ENCODE assay signal across 8 cellular contexts in the genomic region with DNA sequence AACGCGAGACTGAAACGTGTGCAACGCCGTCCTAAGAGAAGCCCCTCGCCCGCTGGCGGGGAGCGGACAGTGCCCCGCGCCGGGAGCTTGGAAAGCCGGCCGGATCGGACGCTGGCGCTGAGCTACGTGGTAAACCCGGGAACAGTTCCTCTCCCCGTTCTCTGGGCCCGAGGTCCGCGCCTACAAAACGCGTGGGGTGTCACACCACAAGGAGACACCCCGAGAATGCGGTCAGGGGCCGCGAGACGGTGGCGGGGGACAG. TPM values are rescaled to one million over a fixed set of nuclear protein-coding genes. Genes with fewer than 3 reads are reported as not detected.
DNase-seq lines count a peak whose midpoint lies in the region; ATAC-seq, FAIRE-seq and TF ChIP-seq lines count a peak whose summit lies in the region.

No MANE protein-coding gene starts in this region.

- no peaks in the 10 kb centered on the region for H3F3A ChIP-seq in MM.1S (ENCODE audit: insufficient read depth, low read length)

- DNase-seq in MM.1S (no peak), D341Med (ENCODE audit: low spot score) (no peak), H54 (ENCODE audit: insufficient read length, low spot score) (no peak)
- DNase-seq in stimulated activated naive CD4-positive, alpha-beta T cell (lab: John Stamatoyannopoulos, UW): no peak
- no peak for DNase-seq in effector CD4-positive, alpha-beta T cell

- peak overlapping the region; percentile 83 for H3K4me2 ChIP-seq in MM.1S (ENCODE audit: low read depth, low read length)

- H3K4me3 ChIP-seq in MM.1S (ENCODE audit: low read length) (peak overlapping the region; percentile 77), ectodermal cell (ENCODE audit: insufficient read depth, low read depth, low read length) (peak overlapping the region; percentile 99)

- no peak for TF ChIP-seq POLR2A in H54 (IDR thresholded peaks at IDR 0.05; ENCODE audit: low read depth, low read length)

- no peaks in the 10 kb centered on the region for H3K36me3 ChIP-seq in MM.1S (replicated peaks; ENCODE audit: insufficient read depth, low read length)
- no peaks in the 10 kb centered on the region for H3K36me3 ChIP-seq in ectodermal cell (ENCODE audit: control insufficient read depth, insufficient read depth, low read length)

- H3K9me3 ChIP-seq in MM.1S (replicated peaks; ENCODE audit: insufficient read depth, low read length) (no peaks in the 10 kb centered on the region), ectodermal cell (ENCODE audit: control insufficient read depth, low read length) (no peaks in the 10 kb centered on the region)

- H3K27ac Mint-ChIP-seq in nephron: peak overlapping the region; percentile 61 to 96 (median 94)

- H3K9me3 Mint-ChIP-seq in nephron: no peaks in the 10 kb centered on the region

- H3K4me1 Mint-ChIP-seq in nephron: peaks cover 40% of the 10 kb centered on the region

- no peaks in the 10 kb centered on the region for H3K9me2 ChIP-seq in MM.1S (replicated peaks; ENCODE audit: insufficient read depth, low read length)

- peak overlapping the region; percentile 82; the same call in 1 of the 2 replicates for H3K27ac ChIP-seq in MM.1S (ENCODE audit: low read length)
- H3K27ac ChIP-seq in ectodermal cell (ENCODE audit: insufficient read depth, low read depth, low read length, poor library complexity, severe bottlenecking): peak overlapping the region; percentile 98

- H3K27me3 ChIP-seq in MM.1S (replicated peaks; ENCODE audit: insufficient read depth, low read length) (no peaks in the 10 kb centered on the region), ectodermal cell (ENCODE audit: control insufficient read depth, insufficient read depth, low read length, poor library complexity, severe bottlenecking) (no peaks in the 10 kb centered on the region)

- H3K9ac ChIP-seq in MM.1S (ENCODE audit: low read length): peak overlapping the region; percentile 93

- ATAC-seq in GM19452 (IDR thresholded peaks at IDR 0.05; ENCODE audit: unreplicated experiment): peak; percentile 5

- 0% methylated on average over 31 of the region's 31 CpGs for WGBS in ectodermal cell, 2 experiments

- peaks cover 54% of the 10 kb centered on the region for H3K79me2 ChIP-seq in MM.1S (ENCODE audit: low read length)

- H3K4me3 Mint-ChIP-seq in nephron: peak overlapping the region; percentile 89 to 93 (median 91)

- H4K20me1 ChIP-seq in MM.1S (ENCODE audit: insufficient read depth, low read length): peaks cover 49% of the 10 kb centered on the region

- H3K36me3 Mint-ChIP-seq in nephron (ENCODE audit: low read depth): no peaks in the 10 kb centered on the region

- peaks cover 5% of the 10 kb centered on the region for H3K27me3 Mint-ChIP-seq in nephron (ENCODE audit: low read depth)

- TF ChIP-seq CTCF in MM.1S (IDR thresholded peaks at IDR 0.05; ENCODE audit: low read length) (no peak), nephron (IDR thresholded peaks at IDR 0.05; ENCODE audit: unreplicated experiment in 3 of 3) (no peak)

- peaks cover 9% of the 10 kb centered on the region for H3K4me1 ChIP-seq in MM.1S (ENCODE audit: low read length)
- peaks cover 11% of the 10 kb centered on the region for H3K4me1 ChIP-seq in ectodermal cell (ENCODE audit: control insufficient read depth, insufficient read depth, low read length)

- H2AFZ ChIP-seq in MM.1S (ENCODE audit: low read length): no peak overlapping the region

- FAIRE-seq in H54 (lab: Jason Lieb, UNC): no peak

RNA-seq across cellular contexts. Expression of gene NCOA5, which starts 0.8 kb away (rescaled TPM):
- polyA plus RNA-seq in ectodermal cell (2013, experiment 1 of 4): 34.3 TPM
- 45.2 TPM for polyA plus RNA-seq in ectodermal cell (2013, experiment 2 of 4)
- 22.2 TPM for polyA plus RNA-seq in ectodermal cell (2013, experiment 3 of 4)
- polyA plus RNA-seq in ectodermal cell (2013, experiment 4 of 4): 26.3 TPM

RNA-seq across cellular contexts. Expression of gene CD40, which starts 29.1 kb away (rescaled TPM):
- 11.1 TPM for polyA plus RNA-seq in ectodermal cell (2013, experiment 1 of 4)
- 11.1 TPM for polyA plus RNA-seq in ectodermal cell (2013, experiment 2 of 4)
- polyA plus RNA-seq in ectodermal cell (2013, experiment 3 of 4): 7.3 TPM
- polyA plus RNA-seq in ectodermal cell (2013, experiment 4 of 4): 9.4 TPM

RNA-seq across cellular contexts. Expression of gene SLC12A5, which starts 60.0 kb away (rescaled TPM):
- polyA plus RNA-seq in ectodermal cell (2013, experiment 1 of 4): 9.5 TPM
- 8.5 TPM for polyA plus RNA-seq in ectodermal cell (2013, experiment 2 of 4)
- polyA plus RNA-seq in ectodermal cell (2013, experiment 3 of 4): 7.4 TPM
- 8.8 TPM for polyA plus RNA-seq in ectodermal cell (2013, experiment 4 of 4)
